Comparison of ENCODE assay signal across 1 cellular context in genomic region chr11:3797329-3798090, GRCh38.
TF ChIP-seq lines count a peak whose summit lies in the region.

Gene NUP98 (minus strand): TSS chr11:3797554. CDS start chr11:3782117, 15,437 bp downstream.

TF ChIP-seq in GM12878, 131 proteins besides CTCF, POLR2A, EP300 and RAD21 (continued from another document):
- peak; percentile 59; the same call in 1 of the 2 replicates for TF ChIP-seq MAX (IDR thresholded peaks at IDR 0.05; ENCODE audit: low read depth, low read length)
TF ChIP-seq in GM12878: peak in this region for 56.
